ENCODE assay signal across 14 cellular contexts in genomic region chr4:113893546-113893945, GRCh38.
DNase-seq lines count a peak whose midpoint lies in the region; ATAC-seq and TF ChIP-seq lines count a peak whose summit lies in the region.
"Had no signal": no experiment of that assay in that cellular context is flagged by ENCODE, and none has a peak within 500 bp of the region (broad histone marks: within the 10 kb centered on the region; RNA-seq: fewer than 3 reads in every experiment).

No MANE protein-coding gene starts in this region.

- H3K4me1 Mint-ChIP-seq in CD4-positive, alpha-beta T cell (ENCODE audit: low read depth) = peaks cover 22% of the 10 kb centered on the region
- no peaks in the 10 kb centered on the region for H3K4me1 Mint-ChIP-seq in HFFc6 (ENCODE audit: low read depth)
- H3K4me1 Mint-ChIP-seq: IgD-negative memory B cell; stimulated activated memory B cell treated with anti-CD40 and anti-IgM and Interleukin-4, amounts not matched to agents 10 μg/mL and 1 μg/mL and 100 μg/mL, for 72 hours had no signal

- H3K4me1 ChIP-seq in liver (ENCODE audit: control insufficient read depth in 4 of 4, insufficient read depth in 4 of 4, low read length in 3 of 4) = no peaks in the 10 kb centered on the region
- H3K4me1 ChIP-seq: gastroesophageal sphincter had no signal

- no peak overlapping the region for H3K27ac ChIP-seq in CD4-positive, alpha-beta T cell (ENCODE audit: low read depth, low read length)
- no peak overlapping the region for H3K27ac ChIP-seq in liver (ENCODE audit: low read depth in 1 of 2, low read length in 2 of 2)
- H3K27ac ChIP-seq: gastroesophageal sphincter had no signal

- H3K27me3 Mint-ChIP-seq in CD4-positive, alpha-beta T cell = no peaks in the 10 kb centered on the region
- peaks cover 2% of the 10 kb centered on the region; the same call in 1 of the 2 replicates for H3K27me3 Mint-ChIP-seq in HFFc6 (ENCODE audit: insufficient read depth)
- H3K27me3 Mint-ChIP-seq: IgD-negative memory B cell; stimulated activated memory B cell treated with anti-CD40 and anti-IgM and Interleukin-4, amounts not matched to agents 10 μg/mL and 1 μg/mL and 100 μg/mL, for 72 hours had no signal

- intact Hi-C loops in CD4-positive, alpha-beta T cell (cut with DNase I, micrococcal nuclease) = no loop called here
- intact Hi-C loops in posterior vena cava (cut with DNase I) = no loop called here

- CTCF ChIA-PET in CD4-positive, alpha-beta T cell (lab: Charles Lee) = no interaction called here

- no peaks in the 10 kb centered on the region for H3K9me3 Mint-ChIP-seq in CD4-positive, alpha-beta T cell
- no peaks in the 10 kb centered on the region for H3K9me3 Mint-ChIP-seq in HFFc6

- no peak overlapping the region for H3K4me3 Mint-ChIP-seq in CD4-positive, alpha-beta T cell
- no peak overlapping the region for H3K4me3 Mint-ChIP-seq in HFFc6
- H3K4me3 Mint-ChIP-seq: IgD-negative memory B cell; stimulated activated memory B cell treated with anti-CD40 and anti-IgM and Interleukin-4, amounts not matched to agents 10 μg/mL and 1 μg/mL and 100 μg/mL, for 72 hours had no signal

- POLR2A ChIA-PET in CD4-positive, alpha-beta T cell (lab: Charles Lee) = interaction anchor here (0.8 kb wide), 1 partner anchor 130 kb away, joined by 3 read pairs; no protein-coding TSS in a partner anchor

- ATAC-seq in CD4-positive, alpha-beta T cell (ENCODE audit: poor library complexity) = no peak
- ATAC-seq: gastroesophageal sphincter; stimulated activated memory B cell treated with anti-CD40 and anti-IgM and Interleukin-4, amounts not matched to agents 10 μg/mL and 1 μg/mL and 100 μg/mL, for 72 hours had no signal

- H3K27ac Mint-ChIP-seq in CD4-positive, alpha-beta T cell = no peak overlapping the region
- H3K27ac Mint-ChIP-seq in HFFc6 = no peak overlapping the region
- H3K27ac Mint-ChIP-seq: IgD-negative memory B cell; stimulated activated memory B cell treated with anti-CD40 and anti-IgM and Interleukin-4, amounts not matched to agents 10 μg/mL and 1 μg/mL and 100 μg/mL, for 72 hours had no signal

- peak; percentile 48 to 55 for TF ChIP-seq RAD21 in liver (IDR thresholded peaks at IDR 0.05)

- no peaks in the 10 kb centered on the region for H3K36me3 Mint-ChIP-seq in CD4-positive, alpha-beta T cell (ENCODE audit: low read depth)
- H3K36me3 Mint-ChIP-seq in HFFc6 (ENCODE audit: low read depth) = peaks cover 7% of the 10 kb centered on the region
- H3K36me3 Mint-ChIP-seq: IgD-negative memory B cell; stimulated activated memory B cell treated with anti-CD40 and anti-IgM and Interleukin-4, amounts not matched to agents 10 μg/mL and 1 μg/mL and 100 μg/mL, for 72 hours had no signal

- no peak for DNase-seq in CD4-positive, alpha-beta T cell
- DNase-seq in HFFc6 (no peak), amniotic epithelial cell (ENCODE audit: low read depth) (peak; percentile 18), HUDEP-2 (lab: John Stamatoyannopoulos, UW; ENCODE audit: unreplicated experiment in 76 of 76) (no peak), nucleus accumbens (lab: John Stamatoyannopoulos, UW) (no peak), posterior vena cava (ENCODE audit: low spot score) (no peak), ecto neural progenitor cell (ENCODE audit: low spot score) (no peak)
- DNase-seq: activated CD4-positive, alpha-beta T cell treated with anti-CD3 and anti-CD28 coated beads for 4 hours; cortex of kidney; NCI-H2227 treated with DMSO at 0.1 percent for 48 hours had no signal

- H3K9me3 ChIP-seq in CD4-positive, alpha-beta T cell (ENCODE audit: control insufficient read depth, low read length) = no peaks in the 10 kb centered on the region
- no peaks in the 10 kb centered on the region for H3K9me3 ChIP-seq in liver (ENCODE audit: control insufficient read depth in 4 of 4, low read length in 3 of 4)
- H3K9me3 ChIP-seq: gastroesophageal sphincter had no signal

- TF ChIP-seq CTCF in CD4-positive, alpha-beta T cell (IDR thresholded peaks at IDR 0.05) = peak; percentile 42
- peak; percentile 73 for TF ChIP-seq CTCF in HFFc6 (IDR thresholded peaks at IDR 0.05)
- peak; percentile 19 for TF ChIP-seq CTCF in liver (IDR thresholded peaks at IDR 0.05; ENCODE audit: low read depth, low read length, missing input control)

- H3K27me3 ChIP-seq in CD4-positive, alpha-beta T cell (ENCODE audit: control insufficient read depth, insufficient read depth, low read length) = no peaks in the 10 kb centered on the region
- H3K27me3 ChIP-seq in liver (ENCODE audit: control insufficient read depth in 4 of 4, insufficient read depth in 4 of 4, low read length in 3 of 4) = no peaks in the 10 kb centered on the region
- H3K27me3 ChIP-seq: gastroesophageal sphincter had no signal

- H3K36me3 ChIP-seq in liver (ENCODE audit: control insufficient read depth in 4 of 4, insufficient read depth in 3 of 4, low read depth in 1 of 4, low read length in 3 of 4) = no peaks in the 10 kb centered on the region

- H3K9ac ChIP-seq in liver (ENCODE audit: low read depth in 1 of 2, low read length in 2 of 2) = no peak overlapping the region

- no peak overlapping the region for H3K4me3 ChIP-seq in liver (ENCODE audit: low read depth in 1 of 3, low read length in 3 of 3)
- H3K4me3 ChIP-seq: gastroesophageal sphincter had no signal

TF ChIP-seq in liver, 16 proteins besides CTCF, POLR2A, EP300 and RAD21:
- TF ChIP-seq REST (IDR thresholded peaks at IDR 0.05) = no peak
- no peak for TF ChIP-seq FOXA1 (IDR thresholded peaks at IDR 0.05)
- TF ChIP-seq MAX (IDR thresholded peaks at IDR 0.05) = no peak
- no peak for TF ChIP-seq YY1 (IDR thresholded peaks at IDR 0.05)
- TF ChIP-seq ZBTB33 (IDR thresholded peaks at IDR 0.05) = no peak
- no peak for TF ChIP-seq EGR1 (IDR thresholded peaks at IDR 0.05; ENCODE audit: low read depth in 2 of 2)
- TF ChIP-seq ATF3 (IDR thresholded peaks at IDR 0.05) = no peak
- TF ChIP-seq RXRA (IDR thresholded peaks at IDR 0.05) = no peak
- no peak for TF ChIP-seq GABPA (IDR thresholded peaks at IDR 0.05 in 1 of 2, conservative IDR thresholded peaks at IDR 0.05 in 1 of 2)
- TF ChIP-seq HNF4G (IDR thresholded peaks at IDR 0.05) = no peak
- TF ChIP-seq JUND (IDR thresholded peaks at IDR 0.05) = no peak
- no peak for TF ChIP-seq NR2F2 (IDR thresholded peaks at IDR 0.05)
- no peak for TF ChIP-seq FOXA2 (IDR thresholded peaks at IDR 0.05)
- no peak for TF ChIP-seq HNF4A (conservative IDR thresholded peaks at IDR 0.05)
TF ChIP-seq in liver: peak in this region for 0.

Comparison
In these comparisons a context has a peak if more than half of its experiments do, and no peak if none do; other contexts are left out.
1. CTCF ChIP-seq: peak in every context shown above with its lines; median percentile 73 in HFFc6; 42 in CD4-positive, alpha-beta T cell; 19 in liver.